ENCODE assay signal across 8 cellular contexts in genomic region chr17:491086-492014, GRCh38. TPM values are rescaled to one million over a fixed set of nuclear protein-coding genes. Genes with fewer than 3 reads are reported as not detected.
DNase-seq lines count a peak whose midpoint lies in the region; ATAC-seq and TF ChIP-seq lines count a peak whose summit lies in the region.

No MANE protein-coding gene starts in this region.

- H3K4me1 Mint-ChIP-seq in CD8-positive, alpha-beta memory T cell, result peaks cover 6 to 15% (median 7%) of the 10 kb centered on the region in 3 donors

- ATAC-seq in RWPE2 (ENCODE audit: low read depth), result peak; percentile 19; the same call in 2 of the 3 replicates
- ATAC-seq in HG03045 (IDR thresholded peaks at IDR 0.05; ENCODE audit: unreplicated experiment), result no peak
- no peak for ATAC-seq in GM18502 (IDR thresholded peaks at IDR 0.05; ENCODE audit: poor library complexity, unreplicated experiment)

- no peak for TF ChIP-seq CTCF in RWPE2 (IDR thresholded peaks at IDR 0.05; ENCODE audit: poor library complexity, severe bottlenecking)
- no peak for TF ChIP-seq CTCF in cardiac fibroblast (IDR thresholded peaks at IDR 0.05; ENCODE audit: low read depth, low read length)

- DNase-seq in CD8-positive, alpha-beta memory T cell, result peak; percentile 7 to 57 (median 37)
- no peak for DNase-seq in RWPE2 (ENCODE audit: low spot score)
- peak; percentile 45 to 66 for DNase-seq in cardiac fibroblast (ENCODE audit: low read depth in 2 of 2)
- DNase-seq in iris pigment epithelial cell (ENCODE audit: low read depth), result peak; percentile 66
- peak; percentile 22 for DNase-seq in stimulated activated CD4-positive, alpha-beta T cell treated with anti-CD3 and anti-CD28 coated beads, Interleukin-4, amount 100 ng/mL, for 1 hour
- DNase-seq in nucleus accumbens (lab: John Stamatoyannopoulos, UW), result no peak

- peaks cover 0 to 2% (median 0%) of the 10 kb centered on the region in 3 donors for H3K36me3 Mint-ChIP-seq in CD8-positive, alpha-beta memory T cell

- H3K4me1 ChIP-seq in CD8-positive, alpha-beta memory T cell (ENCODE audit: insufficient read depth, low read length), result peaks cover 17% of the 10 kb centered on the region
- no peaks in the 10 kb centered on the region for H3K4me1 ChIP-seq in RWPE2 (ENCODE audit: insufficient read depth, poor library complexity, severe bottlenecking)

- POLR2A ChIA-PET in CD8-positive, alpha-beta memory T cell (lab: Charles Lee), result no interaction called here

- no peak overlapping the region for H3K27ac ChIP-seq in CD8-positive, alpha-beta memory T cell (ENCODE audit: low read depth, low read length)
- H3K27ac ChIP-seq in RWPE2 (ENCODE audit: poor library complexity, severe bottlenecking), result no peak overlapping the region

- peaks cover 4% of the 10 kb centered on the region for H3K36me3 ChIP-seq in CD8-positive, alpha-beta memory T cell (ENCODE audit: insufficient read depth, low read length)
- no peaks in the 10 kb centered on the region for H3K36me3 ChIP-seq in RWPE2 (ENCODE audit: low read depth)

- no peaks in the 10 kb centered on the region for H3K27me3 Mint-ChIP-seq in CD8-positive, alpha-beta memory T cell

- peak overlapping the region; percentile 58 to 88 (median 72) for H3K4me3 Mint-ChIP-seq in CD8-positive, alpha-beta memory T cell

- no peaks in the 10 kb centered on the region for H3K27me3 ChIP-seq in CD8-positive, alpha-beta memory T cell (ENCODE audit: insufficient read depth, low read length, poor library complexity, severe bottlenecking)
- H3K27me3 ChIP-seq in RWPE2 (ENCODE audit: insufficient read depth, poor library complexity, severe bottlenecking), result peaks cover 14% of the 10 kb centered on the region

- H3K4me3 ChIP-seq in CD8-positive, alpha-beta memory T cell (ENCODE audit: low read length), result peak overlapping the region; percentile 37
- H3K4me3 ChIP-seq in RWPE2 (ENCODE audit: severe bottlenecking), result peak overlapping the region; percentile 28
- H3K4me3 ChIP-seq in cardiac fibroblast (replicated peaks in 1 of 2; ENCODE audit: low read depth in 2 of 2, low read length in 2 of 2), result peak overlapping the region; percentile 27 to 43

- CTCF ChIA-PET in CD8-positive, alpha-beta memory T cell (lab: Charles Lee), result interaction anchor here (0.9 to 1.7 kb wide), 2 partner anchors 76 to 79 kb away, joined by 3 to 9 read pairs; no protein-coding TSS in a partner anchor

- peak overlapping the region in 6 of 8 donors; percentile 29 to 87 (median 68) for H3K27ac Mint-ChIP-seq in CD8-positive, alpha-beta memory T cell

- H3K9me3 ChIP-seq in CD8-positive, alpha-beta memory T cell (ENCODE audit: low read length), result no peaks in the 10 kb centered on the region
- no peaks in the 10 kb centered on the region for H3K9me3 ChIP-seq in RWPE2 (ENCODE audit: severe bottlenecking)

- no peaks in the 10 kb centered on the region for H3K9me3 Mint-ChIP-seq in CD8-positive, alpha-beta memory T cell

RNA-seq across cellular contexts. Expression of gene RFLNB, which starts 45.6 kb away (rescaled TPM):
- 10 to 100 TPM; 34.5 to 36.1 TPM for total RNA-seq in CD8-positive, alpha-beta memory T cell
- polyA plus RNA-seq in CD8-positive, alpha-beta memory T cell, result 20.3 TPM

Comparison
In these comparisons a context has a peak if more than half of its experiments do, and no peak if none do; other contexts are left out.
1. DNase-seq: peak in CD8-positive, alpha-beta memory T cell (5 of 5), cardiac fibroblast (2 of 2), iris pigment epithelial cell (single experiment) and stimulated activated CD4-positive, alpha-beta T cell treated with anti-CD3 and anti-CD28 coated beads, Interleukin-4, amount 100 ng/mL, for 1 hour (single experiment); none in RWPE2 (single experiment) and nucleus accumbens (0 of 56).
2. Peak in every context shown above with its lines, with median percentiles within 50 percentile points of each other: H3K4me3 ChIP-seq.